In genomic region chr1:13662498-13662897, GRCh38 we compare ENCODE assay signal across 1 cellular context.
TF ChIP-seq lines count a peak whose summit lies in the region.

No MANE protein-coding gene starts in this region.

TF ChIP-seq in GM23338, 12 proteins besides CTCF, POLR2A, EP300 and RAD21 (continued from another document):
- TF ChIP-seq, protein P1, sequence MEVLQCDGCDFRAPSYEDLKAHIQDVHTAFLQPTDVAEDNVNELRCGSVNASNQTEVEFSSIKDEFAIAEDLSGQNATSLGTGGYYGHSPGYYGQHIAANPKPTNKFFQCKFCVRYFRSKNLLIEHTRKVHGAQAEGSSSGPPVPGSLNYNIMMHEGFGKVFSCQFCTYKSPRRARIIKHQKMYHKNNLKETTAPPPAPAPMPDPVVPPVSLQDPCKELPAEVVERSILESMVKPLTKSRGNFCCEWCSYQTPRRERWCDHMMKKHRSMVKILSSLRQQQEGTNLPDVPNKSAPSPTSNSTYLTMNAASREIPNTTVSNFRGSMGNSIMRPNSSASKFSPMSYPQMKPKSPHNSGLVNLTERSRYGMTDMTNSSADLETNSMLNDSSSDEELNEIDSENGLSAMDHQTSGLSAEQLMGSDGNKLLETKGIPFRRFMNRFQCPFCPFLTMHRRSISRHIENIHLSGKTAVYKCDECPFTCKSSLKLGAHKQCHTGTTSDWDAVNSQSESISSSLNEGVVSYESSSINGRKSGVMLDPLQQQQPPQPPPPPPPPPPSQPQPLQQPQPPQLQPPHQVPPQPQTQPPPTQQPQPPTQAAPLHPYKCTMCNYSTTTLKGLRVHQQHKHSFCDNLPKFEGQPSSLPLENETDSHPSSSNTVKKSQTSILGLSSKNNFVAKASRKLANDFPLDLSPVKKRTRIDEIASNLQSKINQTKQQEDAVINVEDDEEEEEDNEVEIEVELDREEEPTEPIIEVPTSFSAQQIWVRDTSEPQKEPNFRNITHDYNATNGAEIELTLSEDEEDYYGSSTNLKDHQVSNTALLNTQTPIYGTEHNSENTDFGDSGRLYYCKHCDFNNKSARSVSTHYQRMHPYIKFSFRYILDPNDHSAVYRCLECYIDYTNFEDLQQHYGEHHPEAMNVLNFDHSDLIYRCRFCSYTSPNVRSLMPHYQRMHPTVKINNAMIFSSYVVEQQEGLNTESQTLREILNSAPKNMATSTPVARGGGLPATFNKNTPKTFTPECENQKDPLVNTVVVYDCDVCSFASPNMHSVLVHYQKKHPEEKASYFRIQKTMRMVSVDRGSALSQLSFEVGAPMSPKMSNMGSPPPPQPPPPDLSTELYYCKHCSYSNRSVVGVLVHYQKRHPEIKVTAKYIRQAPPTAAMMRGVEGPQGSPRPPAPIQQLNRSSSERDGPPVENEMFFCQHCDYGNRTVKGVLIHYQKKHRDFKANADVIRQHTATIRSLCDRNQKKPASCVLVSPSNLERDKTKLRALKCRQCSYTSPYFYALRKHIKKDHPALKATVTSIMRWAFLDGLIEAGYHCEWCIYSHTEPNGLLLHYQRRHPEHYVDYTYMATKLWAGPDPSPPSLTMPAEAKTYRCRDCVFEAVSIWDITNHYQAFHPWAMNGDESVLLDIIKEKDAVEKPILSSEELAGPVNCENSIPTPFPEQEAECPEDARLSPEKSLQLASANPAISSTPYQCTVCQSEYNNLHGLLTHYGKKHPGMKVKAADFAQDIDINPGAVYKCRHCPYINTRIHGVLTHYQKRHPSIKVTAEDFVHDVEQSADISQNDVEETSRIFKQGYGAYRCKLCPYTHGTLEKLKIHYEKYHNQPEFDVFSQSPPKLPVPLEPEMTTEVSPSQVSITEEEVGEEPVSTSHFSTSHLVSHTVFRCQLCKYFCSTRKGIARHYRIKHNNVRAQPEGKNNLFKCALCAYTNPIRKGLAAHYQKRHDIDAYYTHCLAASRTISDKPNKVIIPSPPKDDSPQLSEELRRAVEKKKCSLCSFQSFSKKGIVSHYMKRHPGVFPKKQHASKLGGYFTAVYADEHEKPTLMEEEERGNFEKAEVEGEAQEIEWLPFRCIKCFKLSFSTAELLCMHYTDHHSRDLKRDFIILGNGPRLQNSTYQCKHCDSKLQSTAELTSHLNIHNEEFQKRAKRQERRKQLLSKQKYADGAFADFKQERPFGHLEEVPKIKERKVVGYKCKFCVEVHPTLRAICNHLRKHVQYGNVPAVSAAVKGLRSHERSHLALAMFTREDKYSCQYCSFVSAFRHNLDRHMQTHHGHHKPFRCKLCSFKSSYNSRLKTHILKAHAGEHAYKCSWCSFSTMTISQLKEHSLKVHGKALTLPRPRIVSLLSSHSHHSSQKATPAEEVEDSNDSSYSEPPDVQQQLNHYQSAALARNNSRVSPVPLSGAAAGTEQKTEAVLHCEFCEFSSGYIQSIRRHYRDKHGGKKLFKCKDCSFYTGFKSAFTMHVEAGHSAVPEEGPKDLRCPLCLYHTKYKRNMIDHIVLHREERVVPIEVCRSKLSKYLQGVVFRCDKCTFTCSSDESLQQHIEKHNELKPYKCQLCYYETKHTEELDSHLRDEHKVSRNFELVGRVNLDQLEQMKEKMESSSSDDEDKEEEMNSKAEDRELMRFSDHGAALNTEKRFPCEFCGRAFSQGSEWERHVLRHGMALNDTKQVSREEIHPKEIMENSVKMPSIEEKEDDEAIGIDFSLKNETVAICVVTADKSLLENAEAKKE (CRISPR knock-in tag; IDR thresholded peaks at IDR 0.05), result no peak
- TF ChIP-seq, protein P2, sequence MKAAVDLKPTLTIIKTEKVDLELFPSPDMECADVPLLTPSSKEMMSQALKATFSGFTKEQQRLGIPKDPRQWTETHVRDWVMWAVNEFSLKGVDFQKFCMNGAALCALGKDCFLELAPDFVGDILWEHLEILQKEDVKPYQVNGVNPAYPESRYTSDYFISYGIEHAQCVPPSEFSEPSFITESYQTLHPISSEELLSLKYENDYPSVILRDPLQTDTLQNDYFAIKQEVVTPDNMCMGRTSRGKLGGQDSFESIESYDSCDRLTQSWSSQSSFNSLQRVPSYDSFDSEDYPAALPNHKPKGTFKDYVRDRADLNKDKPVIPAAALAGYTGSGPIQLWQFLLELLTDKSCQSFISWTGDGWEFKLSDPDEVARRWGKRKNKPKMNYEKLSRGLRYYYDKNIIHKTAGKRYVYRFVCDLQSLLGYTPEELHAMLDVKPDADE (IDR thresholded peaks at IDR 0.05), result no peak
- no peak for TF ChIP-seq CREB1 (CRISPR knock-in tag; IDR thresholded peaks at IDR 0.05; ENCODE audit: low read depth)
- no peak for TF ChIP-seq ZNF114 (CRISPR knock-in tag; IDR thresholded peaks at IDR 0.05)
- no peak for TF ChIP-seq STAT1 (IDR thresholded peaks at IDR 0.05; ENCODE audit: unreplicated experiment)
- TF ChIP-seq EZH2 (IDR thresholded peaks at IDR 0.05; ENCODE audit: low read depth, unreplicated experiment), result no peak
- TF ChIP-seq REST (IDR thresholded peaks at IDR 0.05; ENCODE audit: unreplicated experiment), result no peak
- no peak for TF ChIP-seq NANOG (IDR thresholded peaks at IDR 0.05; ENCODE audit: borderline replicate concordance)
- no peak for TF ChIP-seq ZNF331 (CRISPR knock-in tag; IDR thresholded peaks at IDR 0.05; ENCODE audit: low read depth)
- TF ChIP-seq EZH2phosphoT487 (IDR thresholded peaks at IDR 0.05; ENCODE audit: unreplicated experiment), result no peak
- TF ChIP-seq JUNB (IDR thresholded peaks at IDR 0.05; ENCODE audit: unreplicated experiment), result no peak
